Comparison of ENCODE assay signal across 29 cellular contexts in genomic region chr5:34013547-34013946, GRCh38. TPM values are rescaled to one million over a fixed set of nuclear protein-coding genes. Genes with fewer than 3 reads are reported as not detected.
"Had no signal": no experiment of that assay in that cellular context is flagged by ENCODE, and none has a peak within 500 bp of the region (broad histone marks: within the 10 kb centered on the region; RNA-seq: fewer than 3 reads in every experiment).

No MANE protein-coding gene starts in this region.

- H3K27me3 Mint-ChIP-seq: naive thymus-derived CD8-positive, alpha-beta T cell; stimulated activated naive CD8-positive, alpha-beta T cell treated with anti-CD3 and anti-CD28 coated beads, Interleukin-15, Interleukin-2, amounts not matched to agents 100 ng/mL and 50 ng/mL, for 24 hours; type B pancreatic cell had no signal

- DNase-seq: immature natural killer cell; kidney; left colon; left lung; lower lobe of right lung; mammary epithelial cell; mesenchymal stem cell; naive thymus-derived CD8-positive, alpha-beta T cell; pancreas; posterior cingulate gyrus; retina; sigmoid colon; small intestine; spleen; stimulated activated CD4-positive, alpha-beta T cell treated with anti-CD3 and anti-CD28 coated beads, Interleukin-4, amount 100 ng/mL, for 24 hours; stimulated activated naive CD4-positive, alpha-beta T cell; uterus had no signal

- H3K27ac Mint-ChIP-seq: immature natural killer cell; naive thymus-derived CD8-positive, alpha-beta T cell; stimulated activated effector memory CD8-positive, alpha-beta T cell treated with anti-CD3 and anti-CD28 coated beads, Interleukin-12 subunit alpha, Interleukin-12 subunit beta, amount 100 ng/mL, for 72 hours; stimulated activated naive CD8-positive, alpha-beta T cell treated with anti-CD3 and anti-CD28 coated beads, Interleukin-15, Interleukin-2, amounts not matched to agents 100 ng/mL and 50 ng/mL, for 24 hours; type B pancreatic cell had no signal

- H3K9me3 Mint-ChIP-seq: immature natural killer cell; nephron; neural crest cell; stimulated activated effector memory CD8-positive, alpha-beta T cell treated with anti-CD3 and anti-CD28 coated beads, Interleukin-12 subunit alpha, Interleukin-12 subunit beta, amount 100 ng/mL, for 72 hours; stimulated activated naive CD8-positive, alpha-beta T cell treated with anti-CD3 and anti-CD28 coated beads, Interleukin-15, Interleukin-2, amounts not matched to agents 100 ng/mL and 50 ng/mL, for 24 hours had no signal

- H3K36me3 Mint-ChIP-seq: stimulated activated effector memory CD8-positive, alpha-beta T cell treated with anti-CD3 and anti-CD28 coated beads, Interleukin-12 subunit alpha, Interleukin-12 subunit beta, amount 100 ng/mL, for 72 hours; type B pancreatic cell had no signal

- H3K27me3 ChIP-seq: left lung, pancreas, sigmoid colon, spleen, suprapubic skin, tibial nerve, uterus had no signal

- H3K4me3 ChIP-seq: left lung, lower lobe of right lung, pancreas, prostate gland, sigmoid colon, spleen, suprapubic skin, thoracic aorta, tibial nerve, uterus had no signal

- H3K27ac ChIP-seq: left lung, lower lobe of right lung, prostate gland, sigmoid colon, spleen, suprapubic skin, thoracic aorta, tibial nerve, uterus had no signal

- ATAC-seq: left colon; left lung; lower lobe of right lung; naive thymus-derived CD8-positive, alpha-beta T cell; pancreas; right cardiac atrium; stimulated activated effector memory CD8-positive, alpha-beta T cell treated with anti-CD3 and anti-CD28 coated beads, Interleukin-12 subunit alpha, Interleukin-12 subunit beta, amount 100 ng/mL, for 72 hours had no signal

- H3K36me3 ChIP-seq: left lung, lower lobe of right lung, pancreas, prostate gland, sigmoid colon, suprapubic skin, thoracic aorta, uterus had no signal

- H3K9me3 ChIP-seq: left lung, lower lobe of right lung, pancreas, prostate gland, sigmoid colon, spleen, suprapubic skin, thoracic aorta, tibial nerve, uterus had no signal

- H3K4me3 Mint-ChIP-seq: immature natural killer cell; naive thymus-derived CD8-positive, alpha-beta T cell; nephron; neural crest cell; stimulated activated effector memory CD8-positive, alpha-beta T cell treated with anti-CD3 and anti-CD28 coated beads, Interleukin-12 subunit alpha, Interleukin-12 subunit beta, amount 100 ng/mL, for 72 hours; stimulated activated naive CD8-positive, alpha-beta T cell treated with anti-CD3 and anti-CD28 coated beads, Interleukin-15, Interleukin-2, amounts not matched to agents 100 ng/mL and 50 ng/mL, for 24 hours; type B pancreatic cell had no signal

- H3K4me1 ChIP-seq: prostate gland, uterus had no signal

RNA-seq across cellular contexts. Expression of gene SLC45A2, which starts 29.1 kb away (rescaled TPM):
- total RNA-seq: left lung, lower lobe of right lung, subcutaneous adipose tissue, thoracic aorta, tibial nerve, ureter had no signal
